In genomic region chrX:70262952-70263567, GRCh38 we compare ENCODE assay signal across 8 cellular contexts. TPM values are rescaled to one million over a fixed set of nuclear protein-coding genes. Genes with fewer than 3 reads are reported as not detected.
DNase-seq lines count a peak whose midpoint lies in the region; FAIRE-seq and TF ChIP-seq lines count a peak whose summit lies in the region.

No MANE protein-coding gene starts in this region.

- H3K4me3 ChIP-seq in AG09309 (ENCODE audit: control insufficient read depth, low read depth, low read length), result no peak overlapping the region
- H3K4me3 ChIP-seq in KMS-11 (IDR thresholded peaks at IDR 0.05; ENCODE audit: insufficient read depth, low read depth, low read length), result no peak overlapping the region
- no peak overlapping the region for H3K4me3 ChIP-seq in choroid plexus epithelial cell (ENCODE audit: low read depth, low read length)
- H3K4me3 ChIP-seq in mesendoderm (ENCODE audit: low read length), result no peak overlapping the region

- no peak overlapping the region for H3K56ac ChIP-seq in mesendoderm (ENCODE audit: low read length)

- no peak overlapping the region for H2BK120ac ChIP-seq in mesendoderm (ENCODE audit: low read depth, low read length)

- H3K4me1 ChIP-seq in KMS-11 (ENCODE audit: low read depth, poor library complexity, severe bottlenecking) (no peaks in the 10 kb centered on the region), mesendoderm (ENCODE audit: control insufficient read depth, low read depth, low read length) (no peaks in the 10 kb centered on the region)

- H3K27ac ChIP-seq in KMS-11 (no peak overlapping the region), mesendoderm (ENCODE audit: low read depth, low read length) (no peak overlapping the region)

- H3K23ac ChIP-seq in mesendoderm (ENCODE audit: low read length), result no peak overlapping the region

- no peak overlapping the region for H2BK15ac ChIP-seq in mesendoderm (replicated peaks; ENCODE audit: low read depth)

- H3K36me3 ChIP-seq in KMS-11 (ENCODE audit: insufficient read depth) (no peaks in the 10 kb centered on the region), mesendoderm (ENCODE audit: control insufficient read depth, insufficient read depth, low read length) (no peaks in the 10 kb centered on the region)

- no peaks in the 10 kb centered on the region for H4K20me1 ChIP-seq in KMS-11 (ENCODE audit: insufficient read depth)

- DNase-seq in AG09309 (ENCODE audit: low read depth) (no peak), GM18507 (ENCODE audit: extremely low spot score, insufficient read length, low read depth) (no peak), SHP77 (lab: John Stamatoyannopoulos, UW) (peak; percentile 24 to 49), choroid plexus epithelial cell (ENCODE audit: low read depth) (peak; percentile 49), mesendoderm (peak; percentile 74), MV-4-11 (lab: John Stamatoyannopoulos, UW) (no peak), 8988T (no peak)

- no peak overlapping the region for H2AK5ac ChIP-seq in mesendoderm (ENCODE audit: low read length)

- H3K79me1 ChIP-seq in mesendoderm (ENCODE audit: low read length), result no peaks in the 10 kb centered on the region

- H4K5ac ChIP-seq in mesendoderm (ENCODE audit: low read length), result no peak overlapping the region

- H3K79me2 ChIP-seq in KMS-11 (ENCODE audit: insufficient read depth, low read depth) (no peaks in the 10 kb centered on the region), mesendoderm (ENCODE audit: control insufficient read depth, insufficient read depth, low read length) (no peaks in the 10 kb centered on the region)

- H3K4me2 ChIP-seq in KMS-11, result no peak overlapping the region
- no peak overlapping the region for H3K4me2 ChIP-seq in mesendoderm (ENCODE audit: low read length)

- peak; percentile 46 for FAIRE-seq in GM18507 (lab: Jason Lieb, UNC)

- no peak overlapping the region for H4K8ac ChIP-seq in mesendoderm (ENCODE audit: low read depth, low read length)

- no peak overlapping the region for H3K18ac ChIP-seq in mesendoderm (ENCODE audit: low read length)

- TF ChIP-seq CTCF in AG09309 (IDR thresholded peaks at IDR 0.05; ENCODE audit: control insufficient read depth, insufficient read depth, low read depth, low read length, missing control alignments) (peak; percentile 56), KMS-11 (conservative IDR thresholded peaks at IDR 0.05; ENCODE audit: low read depth, low read length) (0 out of 2 replicates have a peak, but pooled peaks have one; percentile 34), choroid plexus epithelial cell (conservative IDR thresholded peaks at IDR 0.05; ENCODE audit: low read depth, low read length) (peak; percentile 70)

- no peak overlapping the region for H2AFZ ChIP-seq in KMS-11 (ENCODE audit: low read depth)

- no peak overlapping the region for H2BK5ac ChIP-seq in mesendoderm (ENCODE audit: low read length)

- WGBS in mesendoderm (ENCODE audit: extremely low coverage, insufficient coverage, low lambda C conversion rate), result no CpG with 5 or more reads among the region's 7 CpGs

- H3K27me3 ChIP-seq in KMS-11 (ENCODE audit: insufficient read depth, low read depth) (no peaks in the 10 kb centered on the region), mesendoderm (ENCODE audit: insufficient read depth, low read length, poor library complexity) (no peaks in the 10 kb centered on the region)

- no peak overlapping the region for H3K4ac ChIP-seq in mesendoderm (ENCODE audit: low read depth, low read length)

- H3K9ac ChIP-seq in KMS-11 (no peak overlapping the region), mesendoderm (ENCODE audit: low read length) (no peak overlapping the region)

RNA-seq across cellular contexts. Expression of gene P2RY4, which starts 3.1 kb away (rescaled TPM):
- polyA plus RNA-seq in mesendoderm (2013, experiment 1 of 2), result 0.01 TPM
- polyA plus RNA-seq in mesendoderm (2013, experiment 2 of 2), result not detected

RNA-seq across cellular contexts. Expression of gene ARR3, which starts 5.1 kb away (rescaled TPM):
- polyA plus RNA-seq in mesendoderm (2013, experiment 1 of 2), result not detected
- not detected for polyA plus RNA-seq in mesendoderm (2013, experiment 2 of 2)

RNA-seq across cellular contexts. Expression of gene RAB41, which starts 18.9 kb away (rescaled TPM):
- polyA plus RNA-seq in mesendoderm (2013, experiment 1 of 2), result not detected
- polyA plus RNA-seq in mesendoderm (2013, experiment 2 of 2), result not detected

RNA-seq across cellular contexts. Expression of gene PDZD11, which starts 26.7 kb away (rescaled TPM):
- polyA plus RNA-seq in mesendoderm (2013, experiment 1 of 2), result 48.6 TPM
- 46.3 TPM for polyA plus RNA-seq in mesendoderm (2013, experiment 2 of 2)

RNA-seq across cellular contexts. Expression of gene KIF4A, which starts 26.8 kb away (rescaled TPM):
- polyA plus RNA-seq in mesendoderm (2013, experiment 1 of 2), result 25.2 TPM
- polyA plus RNA-seq in mesendoderm (2013, experiment 2 of 2), result 25.0 TPM

Comparison
In these comparisons a context has a peak if more than half of its experiments do, and no peak if none do; other contexts are left out.
1. DNase-seq: peak in SHP77 (2 of 2), choroid plexus epithelial cell (single experiment) and mesendoderm (single experiment); none in AG09309 (single experiment), GM18507 (single experiment), MV-4-11 (single experiment) and 8988T (single experiment).
2. Peak in every context shown above with its lines, with median percentiles within 50 percentile points of each other: CTCF ChIP-seq.